17 cellular contexts compared by ENCODE assay signal in genomic region chr1:155453141-155453540, GRCh38.
DNase-seq lines count a peak whose midpoint lies in the region; ATAC-seq, FAIRE-seq and TF ChIP-seq lines count a peak whose summit lies in the region.
"Had no signal": no experiment of that assay in that cellular context is flagged by ENCODE, and none has a peak within 500 bp of the region (broad histone marks: within the 10 kb centered on the region; RNA-seq: fewer than 3 reads in every experiment).

No MANE protein-coding gene starts in this region.

- no peak for TF ChIP-seq POLR2A in GM12892 (IDR thresholded peaks at IDR 0.05; ENCODE audit: low read depth, low read length)

- FAIRE-seq in GM12892 (lab: Jason Lieb, UNC), result peak; percentile 73
- FAIRE-seq: GM12891 had no signal

- H3K27ac Mint-ChIP-seq in effector memory CD8-positive, alpha-beta T cell, result peak overlapping the region; percentile 17 to 56
- H3K27ac Mint-ChIP-seq in type B pancreatic cell, result peak overlapping the region; percentile 21
- H3K27ac Mint-ChIP-seq: GM23338, H9 had no signal

- no peaks in the 10 kb centered on the region for H3K9me3 Mint-ChIP-seq in effector memory CD8-positive, alpha-beta T cell
- no peaks in the 10 kb centered on the region for H3K9me3 Mint-ChIP-seq in type B pancreatic cell
- H3K9me3 Mint-ChIP-seq: CD4-positive, alpha-beta memory T cell; GM23338; H9 had no signal

- no peaks in the 10 kb centered on the region for H3K27me3 Mint-ChIP-seq in effector memory CD8-positive, alpha-beta T cell
- no peaks in the 10 kb centered on the region for H3K27me3 Mint-ChIP-seq in type B pancreatic cell
- H3K27me3 Mint-ChIP-seq: CD4-positive, alpha-beta memory T cell had no signal

- no peak for TF ChIP-seq CTCF in type B pancreatic cell (conservative IDR thresholded peaks at IDR 0.05)

- no peak overlapping the region for H3K4me3 Mint-ChIP-seq in effector memory CD8-positive, alpha-beta T cell
- no peak overlapping the region for H3K4me3 Mint-ChIP-seq in type B pancreatic cell
- H3K4me3 Mint-ChIP-seq: CD4-positive, alpha-beta memory T cell; GM23338; H9 had no signal

- peaks cover 47% of the 10 kb centered on the region for H3K36me3 Mint-ChIP-seq in effector memory CD8-positive, alpha-beta T cell (ENCODE audit: insufficient read depth)
- peaks cover 25% of the 10 kb centered on the region for H3K36me3 Mint-ChIP-seq in type B pancreatic cell

- DNase-seq in GM12892 (ENCODE audit: insufficient read length) (no peak), amniotic epithelial cell (ENCODE audit: low read depth) (peak; percentile 20), type B pancreatic cell (ENCODE audit: extremely low spot score, unreplicated experiment) (no peak), left lobe of liver (ENCODE audit: low spot score) (no peak), NCI-H2029 (lab: John Stamatoyannopoulos, UW) (no peak)
- DNase-seq in effector memory CD8-positive, alpha-beta T cell, result no peak
- DNase-seq: C1 segment of cervical spinal cord; Calu3; CD4-positive, alpha-beta memory T cell; COR-L47; DMS53; DMS79 treated with DMSO at 0.1 percent for 48 hours; GF-D8; H9 had no signal

- peaks cover 0 to 5% of the 10 kb centered on the region in 2 donors for H3K4me1 Mint-ChIP-seq in effector memory CD8-positive, alpha-beta T cell (ENCODE audit: low read depth in 2 of 2)
- peaks cover 11% of the 10 kb centered on the region for H3K4me1 Mint-ChIP-seq in type B pancreatic cell (ENCODE audit: unreplicated experiment)
- H3K4me1 Mint-ChIP-seq: GM23338, H9 had no signal

- ATAC-seq in effector memory CD8-positive, alpha-beta T cell (replicated peaks), result no peak
- ATAC-seq in left lobe of liver, result no peak
- ATAC-seq: GM23338, HCT116 had no signal
